In the genomic region with DNA sequence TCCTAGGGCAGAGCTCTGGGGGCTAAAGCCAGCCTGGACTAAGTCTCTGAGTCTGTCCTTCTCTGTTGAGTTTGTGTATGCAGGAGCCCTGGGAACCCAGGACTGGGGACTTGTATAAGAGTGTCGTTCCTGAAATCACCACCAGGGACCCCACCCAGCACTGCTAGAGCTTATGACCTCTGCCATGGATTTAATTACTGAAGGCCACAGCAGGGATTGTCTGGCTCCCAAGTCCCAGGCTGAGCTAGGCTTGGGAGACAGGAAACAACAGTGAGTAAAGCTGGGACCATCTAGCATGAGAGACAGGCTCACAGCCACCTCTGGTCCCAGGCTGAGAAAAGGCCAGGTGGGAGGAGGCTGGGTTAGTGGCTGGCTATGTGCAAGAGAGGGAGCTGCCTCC, we compare ENCODE assay signal across 8 cellular contexts. TPM values are rescaled to one million over a fixed set of nuclear protein-coding genes. Genes with fewer than 3 reads are reported as not detected.
DNase-seq lines count a peak whose midpoint lies in the region; ATAC-seq and TF ChIP-seq lines count a peak whose summit lies in the region.

No MANE protein-coding gene starts in this region.

- H3K4me3 ChIP-seq in RWPE2 (ENCODE audit: severe bottlenecking), result no peak overlapping the region
- H3K4me3 ChIP-seq in skeletal muscle tissue (ENCODE audit: low read length in 3 of 3), result peak overlapping the region in 1 of 3 donors; percentile 22

- H3K36me3 ChIP-seq in RWPE2 (ENCODE audit: low read depth) (no peaks in the 10 kb centered on the region), skeletal muscle tissue (ENCODE audit: control insufficient read depth in 3 of 3, insufficient read depth in 3 of 3, low read length in 3 of 3) (no peaks in the 10 kb centered on the region)

- DNase-seq in DMS53 treated with DMSO at 0.1 percent for 48 hours (lab: John Stamatoyannopoulos, UW; ENCODE audit: unreplicated experiment), result peak; percentile 84
- no peak for DNase-seq in RWPE2 (ENCODE audit: low spot score)
- DNase-seq in amygdala (lab: John Stamatoyannopoulos, UW), result peak in 42 of 56 donors; percentile 13 to 85 (median 51)
- DNase-seq in hypothalamus (lab: John Stamatoyannopoulos, UW), result peak in 29 of 51 donors; percentile 16 to 78 (median 54)
- no peak for DNase-seq in kidney glomerular epithelial cell (lab: John Stamatoyannopoulos, UW)

- H3K9me3 ChIP-seq in RWPE2 (ENCODE audit: severe bottlenecking) (no peaks in the 10 kb centered on the region), skeletal muscle tissue (ENCODE audit: control insufficient read depth in 3 of 3, low read length in 3 of 3) (no peaks in the 10 kb centered on the region)

- H3K27me3 ChIP-seq in RWPE2 (ENCODE audit: insufficient read depth, poor library complexity, severe bottlenecking) (no peaks in the 10 kb centered on the region), skeletal muscle tissue (ENCODE audit: control insufficient read depth in 3 of 3, insufficient read depth in 3 of 3, low read length in 3 of 3) (peaks cover 0 to 3% (median 0%) of the 10 kb centered on the region in 3 donors)

- peak overlapping the region in 2 of 3 donors; percentile 19 to 50 for H3K9ac ChIP-seq in skeletal muscle tissue (ENCODE audit: low read depth in 1 of 3, low read length in 3 of 3)

- peak; percentile 40 for TF ChIP-seq CTCF in RWPE2 (IDR thresholded peaks at IDR 0.05; ENCODE audit: poor library complexity, severe bottlenecking)

- H3K27ac ChIP-seq in RWPE2 (ENCODE audit: poor library complexity, severe bottlenecking) (peak overlapping the region; percentile 2), skeletal muscle tissue (ENCODE audit: low read depth, low read length) (peak overlapping the region; percentile 55)

- peaks cover 32% of the 10 kb centered on the region for H3K4me1 ChIP-seq in RWPE2 (ENCODE audit: insufficient read depth, poor library complexity, severe bottlenecking)
- peaks cover 36 to 56% (median 46%) of the 10 kb centered on the region in 3 donors for H3K4me1 ChIP-seq in skeletal muscle tissue (ENCODE audit: control insufficient read depth in 3 of 3, insufficient read depth in 3 of 3, low read length in 3 of 3)

- peak; percentile 64 for ATAC-seq in HG02885 (IDR thresholded peaks at IDR 0.05; ENCODE audit: poor library complexity, unreplicated experiment)
- ATAC-seq in RWPE2 (ENCODE audit: low read depth), result 0 out of 3 replicates have a peak, but pooled peaks have one; percentile 18
- no peak for ATAC-seq in GM21381 (IDR thresholded peaks at IDR 0.05; ENCODE audit: unreplicated experiment)

RNA-seq across cellular contexts. Expression of a gene that starts 1.4 kb away (rescaled TPM):
- total RNA-seq in skeletal muscle tissue, result 72.0 TPM

RNA-seq across cellular contexts. Expression of a gene that starts 33.1 kb away (rescaled TPM):
- total RNA-seq in skeletal muscle tissue, result not detected

Comparison
In these comparisons a context has a peak if more than half of its experiments do, and no peak if none do; other contexts are left out.
1. DNase-seq: peak in DMS53 treated with DMSO at 0.1 percent for 48 hours (single experiment), amygdala (42 of 56) and hypothalamus (29 of 51); none in RWPE2 (single experiment) and kidney glomerular epithelial cell (single experiment).